9 cellular contexts compared by ENCODE assay signal in genomic region chr13:50387124-50387581, GRCh38.
DNase-seq lines count a peak whose midpoint lies in the region; ATAC-seq, FAIRE-seq and TF ChIP-seq lines count a peak whose summit lies in the region.
"Had no signal": no experiment of that assay in that cellular context is flagged by ENCODE, and none has a peak within 500 bp of the region (broad histone marks: within the 10 kb centered on the region; RNA-seq: fewer than 3 reads in every experiment).

No MANE protein-coding gene starts in this region.

- H3K9ac ChIP-seq in H9 (ENCODE audit: extremely low read depth, insufficient read length, low read length) (no peak overlapping the region), kidney (ENCODE audit: low read length in 2 of 2) (no peak overlapping the region)

- H3K9me3 Mint-ChIP-seq in H9 = peaks cover under 1 to 3% of the 10 kb centered on the region in 2 experiments; a peak in 2 of 5 replicates

- no peak overlapping the region; a peak in 1 of 5 replicates for H3K4me3 Mint-ChIP-seq in H9

- no peak overlapping the region for H2BK5ac ChIP-seq in H9 (ENCODE audit: insufficient read length, low read length)

- H3K27me3 ChIP-seq in A673 (replicated peaks; ENCODE audit: insufficient read depth, low read depth, low read length, poor library complexity) (no peaks in the 10 kb centered on the region), H9 (ENCODE audit: insufficient read depth, low read length) (no peaks in the 10 kb centered on the region), body of pancreas (no peaks in the 10 kb centered on the region)
- H3K27me3 ChIP-seq: adrenal gland had no signal

- DNase-seq in A673 (ENCODE audit: low spot score) = peak; percentile 38
- DNase-seq in H9 = peak; percentile 72
- DNase-seq in NOMO-1 treated with DMSO at 0.1 percent for 48 hours (lab: John Stamatoyannopoulos, UW; ENCODE audit: unreplicated experiment) = peak; percentile 46
- peak; percentile 34 to 57 (median 55) for DNase-seq in body of pancreas
- DNase-seq in kidney = peak; percentile 68
- peak in 2 of 3 experiments; percentile 7 to 17 for DNase-seq in stimulated activated CD4-positive, alpha-beta T cell treated with anti-CD3 and anti-CD28 coated beads, TNF-alpha, amount 100 ng/mL, for 24 hours (ENCODE audit: low read depth in 3 of 3)
- no peak for DNase-seq in midbrain (lab: John Stamatoyannopoulos, UW)

- no peak overlapping the region for H3K4me2 ChIP-seq in H9 (ENCODE audit: insufficient read depth, insufficient read length, low read length)

- H2AFZ ChIP-seq in H9 (ENCODE audit: low read length) = no peak overlapping the region

- H3K79me2 ChIP-seq in H9 (ENCODE audit: insufficient read depth, low read length) = no peaks in the 10 kb centered on the region

- H2AK5ac ChIP-seq in H9 (ENCODE audit: insufficient read length, low read length) = no peak overlapping the region

- peak overlapping the region in 2 of 3 experiments; percentile 84 to 89; a peak in 3 of 7 replicates for H3K27ac Mint-ChIP-seq in H9

- H3K79me1 ChIP-seq in H9 (ENCODE audit: insufficient read depth, low read depth, low read length, poor library complexity, severe bottlenecking) = no peaks in the 10 kb centered on the region

- no CpG with 5 or more reads among the region's 6 CpGs for WGBS in H9 (ENCODE audit: extremely low coverage, insufficient read length, low lambda C conversion rate)
- WGBS in body of pancreas, 2 donors = 40 to 46% methylated on average over 6 of the region's 6 CpGs

- H3K4me1 ChIP-seq in A673 (ENCODE audit: insufficient read depth, low read length, poor library complexity, severe bottlenecking) (peaks cover 43% of the 10 kb centered on the region), H9 (ENCODE audit: insufficient read depth, low read length) (peaks cover 15% of the 10 kb centered on the region; the same call in 1 of the 2 replicates), body of pancreas (no peaks in the 10 kb centered on the region), kidney (ENCODE audit: control insufficient read depth in 1 of 2, insufficient read depth in 1 of 2, low read depth in 1 of 2, low read length in 2 of 2) (peaks cover 0 to 4% of the 10 kb centered on the region in 2 donors)
- H3K4me1 ChIP-seq: adrenal gland had no signal

- intact Hi-C loops in A673 (cut with micrococcal nuclease; ENCODE audit: unreplicated experiment) = no loop called here
- intact Hi-C loops in body of pancreas (cut with DNase I) = no loop called here
- intact Hi-C loops in kidney (cut with DNase I) = no loop called here

- no peak overlapping the region for H2BK20ac ChIP-seq in H9 (ENCODE audit: low read depth, low read length, poor library complexity, severe bottlenecking)

- H2BK12ac ChIP-seq in H9 (ENCODE audit: insufficient read length, low read depth, low read length) = no peak overlapping the region

- H3T11ph ChIP-seq in H9 (ENCODE audit: low read length) = no peak overlapping the region

- FAIRE-seq in kidney (lab: Jason Lieb, UNC) = no peak

- H3K14ac ChIP-seq in H9 (ENCODE audit: insufficient read depth, low read length) = no peak overlapping the region

- H3K18ac ChIP-seq in H9 (ENCODE audit: insufficient read length, low read depth, low read length) = no peak overlapping the region

- H3K36me3 ChIP-seq in A673 (ENCODE audit: insufficient read depth, low read length, poor library complexity, severe bottlenecking) = no peaks in the 10 kb centered on the region
- no peaks in the 10 kb centered on the region for H3K36me3 ChIP-seq in body of pancreas (replicated peaks in 1 of 2; ENCODE audit: insufficient read depth in 1 of 2, low read depth in 2 of 2)
- no peaks in the 10 kb centered on the region for H3K36me3 ChIP-seq in kidney (ENCODE audit: control insufficient read depth in 1 of 2, insufficient read depth in 2 of 2, low read length in 2 of 2)
- H3K36me3 ChIP-seq: adrenal gland had no signal

- TF ChIP-seq CTCF in A673 (conservative IDR thresholded peaks at IDR 0.05; ENCODE audit: low read depth, low read length) = peak; percentile 43
- TF ChIP-seq CTCF in H9 (conservative IDR thresholded peaks at IDR 0.05) = peak; percentile 50
- peak in 4 of 7 experiments; percentile 19 to 39 (median 34) for TF ChIP-seq CTCF in body of pancreas (IDR thresholded peaks at IDR 0.05)
- TF ChIP-seq CTCF in kidney (IDR thresholded peaks at IDR 0.05; ENCODE audit: borderline replicate concordance, extremely low read depth, insufficient read depth) = peak; percentile 21

- H2BK120ac ChIP-seq in H9 (ENCODE audit: low read depth, low read length, poor library complexity, severe bottlenecking) = no peak overlapping the region

- no peaks in the 10 kb centered on the region for H3K23me2 ChIP-seq in H9 (ENCODE audit: insufficient read length, low read depth, low read length, poor library complexity, severe bottlenecking)

- H3K4me3 ChIP-seq in A673 (ENCODE audit: low read depth, low read length, poor library complexity, severe bottlenecking) (no peak overlapping the region), body of pancreas (no peak overlapping the region), kidney (ENCODE audit: low read length in 2 of 2) (peak overlapping the region in 1 of 2 donors; percentile 30)
- H3K4me3 ChIP-seq: adrenal gland had no signal

- H3K23ac ChIP-seq in H9 (ENCODE audit: insufficient read length, low read depth, low read length) = no peak overlapping the region

- no TSS peak for BruUV-seq in A673 (replicated peaks; lab: Mats Ljungman, UMichigan)

- H3K4me1 Mint-ChIP-seq in H9 = peaks cover 53 to 60% of the 10 kb centered on the region in 2 experiments

- peak overlapping the region; percentile 53 for H3K27ac ChIP-seq in A673 (ENCODE audit: low read depth, low read length, poor library complexity, severe bottlenecking)
- no peak overlapping the region for H3K27ac ChIP-seq in H9 (ENCODE audit: insufficient read length, low read depth, low read length)
- H3K27ac ChIP-seq in body of pancreas = peak overlapping the region in 1 of 4 donors; percentile 5
- H3K27ac ChIP-seq in kidney (ENCODE audit: low read depth in 2 of 2, low read length in 2 of 2) = peak overlapping the region in 1 of 2 donors; percentile 26
- H3K27ac ChIP-seq: adrenal gland had no signal

- ATAC-seq in body of pancreas (peak; percentile 79), GM18517 (IDR thresholded peaks at IDR 0.05; ENCODE audit: unreplicated experiment) (no peak)

- H3K56ac ChIP-seq in H9 (ENCODE audit: insufficient read length, low read depth, low read length) = no peak overlapping the region

- no peak overlapping the region for H4K5ac ChIP-seq in H9 (ENCODE audit: insufficient read length, low read depth, low read length)

- CTCF ChIA-PET in A673 (lab: Charles Lee) = no interaction called here

- H3K36me3 Mint-ChIP-seq in H9 (ENCODE audit: insufficient read depth in 1 of 3, low read depth in 3 of 3) = peaks cover 3 to 12% (median 4%) of the 10 kb centered on the region in 3 experiments; a peak in 4 of 7 replicates

- H3K9me3 ChIP-seq in A673 (ENCODE audit: low read depth, low read length, poor library complexity, severe bottlenecking) (no peaks in the 10 kb centered on the region), H9 (ENCODE audit: control insufficient read depth, low read depth, low read length) (no peaks in the 10 kb centered on the region), body of pancreas (no peaks in the 10 kb centered on the region), kidney (ENCODE audit: control insufficient read depth in 1 of 2, low read length in 2 of 2) (no peaks in the 10 kb centered on the region)
- H3K9me3 ChIP-seq: adrenal gland had no signal

- H4K8ac ChIP-seq in H9 (replicated peaks; ENCODE audit: insufficient read length, low read depth, low read length) = no peak overlapping the region

- no peak overlapping the region for H3K4ac ChIP-seq in H9 (ENCODE audit: low read depth, low read length)

- H2BK15ac ChIP-seq in H9 (ENCODE audit: low read depth, low read length) = no peak overlapping the region

- POLR2A ChIA-PET in A673 (lab: Charles Lee; ENCODE audit: low non-redundant PET) = no interaction called here

- no peaks in the 10 kb centered on the region for H3K27me3 Mint-ChIP-seq in H9 (ENCODE audit: low read depth)

- H4K20me1 ChIP-seq in H9 (ENCODE audit: control insufficient read depth, insufficient read depth, insufficient read length) = no peaks in the 10 kb centered on the region

- no peak for TF ChIP-seq POLR2A in body of pancreas (IDR thresholded peaks at IDR 0.05)

- no peak overlapping the region for H4K91ac ChIP-seq in H9 (ENCODE audit: insufficient read length, low read depth, low read length)
